In genomic region chr10:131644287-131644686, GRCh38 we compare ENCODE assay signal across 28 cellular contexts.
DNase-seq lines count a peak whose midpoint lies in the region; ATAC-seq and TF ChIP-seq lines count a peak whose summit lies in the region.
"Had no signal": no experiment of that assay in that cellular context is flagged by ENCODE, and none has a peak within 500 bp of the region (broad histone marks: within the 10 kb centered on the region; RNA-seq: fewer than 3 reads in every experiment).

No MANE protein-coding gene starts in this region.

- intact Hi-C loops in left cardiac atrium (cut with DNase I), result no loop called here
- intact Hi-C loops in heart left ventricle (cut with DNase I), result no loop called here
- intact Hi-C loops in esophagus squamous epithelium (cut with DNase I), result no loop called here
- intact Hi-C loops in posterior vena cava (cut with DNase I), result no loop called here

- 55 to 63% (median 58%) methylated on average over 14 of the region's 14 CpGs for WGBS in heart left ventricle, 4 donors
- 23 to 32% methylated on average over 9 to 14 of the region's 14 CpGs for WGBS in esophagus squamous epithelium, 2 donors

- no peaks in the 10 kb centered on the region for H3K36me3 Mint-ChIP-seq in T-cell
- H3K36me3 Mint-ChIP-seq: activated naive CD4-positive, alpha-beta T cell treated with anti-CD3 and anti-CD28 coated beads, Interleukin-2, amount 50 U/mL, for 24 hours; mesothelial cell of epicardium had no signal

- H3K4me3 Mint-ChIP-seq in T-cell, result no peak overlapping the region
- H3K4me3 Mint-ChIP-seq: activated CD8-positive, alpha-beta T cell treated with anti-CD3 and anti-CD28 coated beads, Interleukin-2, amount 10 ng/mL, durations not matched to agents 7 days and 5 days; activated naive CD4-positive, alpha-beta T cell treated with anti-CD3 and anti-CD28 coated beads, Interleukin-2, amount 50 U/mL, for 24 hours; HFFc6; mesothelial cell of epicardium; naive thymus-derived CD4-positive, alpha-beta T cell; T-helper 17 cell had no signal

- TF ChIP-seq CTCF in heart left ventricle (IDR thresholded peaks at IDR 0.05), result no peak
- TF ChIP-seq CTCF in esophagus squamous epithelium (IDR thresholded peaks at IDR 0.05), result no peak

- H3K4me3 ChIP-seq in heart left ventricle (peak overlapping the region in 3 of 12 donors; percentile 8 to 12 (median 9)), esophagus squamous epithelium (peak overlapping the region in 3 of 4 donors; percentile 2 to 41 (median 26))
- H3K4me3 ChIP-seq: A549, uterus had no signal

- CTCF ChIA-PET in T-cell (lab: Charles Lee), result no interaction called here

- H3K36me3 ChIP-seq in heart left ventricle, result no peaks in the 10 kb centered on the region
- no peaks in the 10 kb centered on the region for H3K36me3 ChIP-seq in esophagus squamous epithelium
- H3K36me3 ChIP-seq: uterus had no signal

- H3K4me1 Mint-ChIP-seq in T-cell, result no peaks in the 10 kb centered on the region
- H3K4me1 Mint-ChIP-seq: activated naive CD4-positive, alpha-beta T cell treated with anti-CD3 and anti-CD28 coated beads, Interleukin-2, amount 50 U/mL, for 24 hours; mesothelial cell of epicardium; T-helper 17 cell had no signal

- H3K9me3 Mint-ChIP-seq in T-cell, result peaks cover 0 to 16% (median 14%) of the 10 kb centered on the region in 3 donors
- H3K9me3 Mint-ChIP-seq: activated naive CD4-positive, alpha-beta T cell treated with anti-CD3 and anti-CD28 coated beads, Interleukin-2, amount 50 U/mL, for 24 hours had no signal

- in situ Hi-C loops in G401 (cut with HindIII; ENCODE audit: low sequenced_read_pairs) (no loop called here), KBM-7 (cut with MboI; ENCODE audit: low pct_unique_long_range_greater_than_20kb, low sequenced_read_pairs) (no loop called here)

- H3K27ac Mint-ChIP-seq in T-cell, result no peak overlapping the region
- H3K27ac Mint-ChIP-seq: activated CD8-positive, alpha-beta T cell treated with anti-CD3 and anti-CD28 coated beads, Interleukin-2, amount 10 ng/mL, durations not matched to agents 7 days and 5 days; activated naive CD4-positive, alpha-beta T cell treated with anti-CD3 and anti-CD28 coated beads, Interleukin-2, amount 50 U/mL, for 24 hours; HFFc6; mesothelial cell of epicardium; naive thymus-derived CD4-positive, alpha-beta T cell; T-helper 17 cell had no signal

- TF ChIP-seq POLR2A in heart left ventricle (IDR thresholded peaks at IDR 0.05) (no peak), esophagus squamous epithelium (IDR thresholded peaks at IDR 0.05) (no peak)

- H3K4me1 ChIP-seq in heart left ventricle, result no peaks in the 10 kb centered on the region
- no peaks in the 10 kb centered on the region for H3K4me1 ChIP-seq in esophagus squamous epithelium
- H3K4me1 ChIP-seq: A549, uterus had no signal

- H3K27me3 ChIP-seq in heart left ventricle (peaks cover 0 to 27% (median 0%) of the 10 kb centered on the region in 9 donors), esophagus squamous epithelium (peaks cover 0 to 27% (median 0%) of the 10 kb centered on the region in 4 donors)
- H3K27me3 ChIP-seq: uterus had no signal

- ATAC-seq in left cardiac atrium (peak; percentile 55 to 78), heart left ventricle (no peak), T-cell (replicated peaks in 1 of 4) (no peak)
- ATAC-seq: A549; activated CD8-positive, alpha-beta T cell treated with anti-CD3 and anti-CD28 coated beads, Interleukin-2, amount 10 ng/mL, durations not matched to agents 7 days and 5 days; left lobe of liver; naive thymus-derived CD4-positive, alpha-beta T cell; SK-N-SH treated with all-trans-retinoic acid at 6 μM for 48 hours; stimulated activated naive CD8-positive, alpha-beta T cell treated with anti-CD3 and anti-CD28 coated beads, Interleukin-15, Interleukin-2, amounts not matched to agents 100 U/mL and 50 U/mL, for 24 hours; T-helper 17 cell had no signal

- POLR2A ChIA-PET in T-cell (lab: Charles Lee), result no interaction called here

- H3K27me3 Mint-ChIP-seq in T-cell, result peaks cover 7 to 13% of the 10 kb centered on the region in 2 donors

- H3K27ac ChIP-seq in heart left ventricle (no peak overlapping the region), esophagus squamous epithelium (no peak overlapping the region)
- H3K27ac ChIP-seq: A549, uterus had no signal

- no peak for DNase-seq in left cardiac atrium
- no peak for DNase-seq in heart left ventricle
- DNase-seq in esophagus squamous epithelium (lab: John Stamatoyannopoulos, UW), result no peak
- peak; percentile 72 for DNase-seq in posterior vena cava (ENCODE audit: low spot score)
- DNase-seq in activated CD4-positive, alpha-beta T cell treated with anti-CD3 and anti-CD28 coated beads for 1 hour, result no peak
- DNase-seq in G401 (ENCODE audit: low spot score), result no peak
- no peak for DNase-seq in KBM-7
- no peak for DNase-seq in T-cell
- DNase-seq: activated CD8-positive, alpha-beta T cell treated with anti-CD3 and anti-CD28 coated beads, Interleukin-2, amount 10 ng/mL, durations not matched to agents 7 days and 5 days; activated T-cell treated with anti-CD3 and anti-CD28 coated beads for 4 hours; Calu3; DND-41; HFFc6; naive thymus-derived CD4-positive, alpha-beta T cell; NCI-H1930; NCI-H526; occipital lobe; OCI-M1; retina; stimulated activated CD4-positive, alpha-beta T cell treated with anti-CD3 and anti-CD28 coated beads, Interleukin-1b, Interleukin-23, amount 100 ng/mL, for 48 hours; stimulated activated naive CD8-positive, alpha-beta T cell treated with anti-CD3 and anti-CD28 coated beads, Interleukin-15, Interleukin-2, amounts not matched to agents 100 U/mL and 50 U/mL, for 24 hours; T-helper 17 cell; uterus had no signal

- H3K9me3 ChIP-seq in heart left ventricle (peaks cover 0 to 20% (median 9%) of the 10 kb centered on the region in 12 donors), esophagus squamous epithelium (peaks cover 0 to 4% (median 0%) of the 10 kb centered on the region in 3 donors)
- H3K9me3 ChIP-seq: uterus had no signal

Comparison
In these comparisons a context has a peak if more than half of its experiments do, and no peak if none do; other contexts are left out.
1. ATAC-seq: peak in left cardiac atrium (2 of 2); none in heart left ventricle (0 of 4) and T-cell (0 of 4).